10 cellular contexts compared by ENCODE assay signal in genomic region chr3:15634671-15635661, GRCh38. TPM values are rescaled to one million over a fixed set of nuclear protein-coding genes. Genes with fewer than 3 reads are reported as not detected.
DNase-seq lines count a peak whose midpoint lies in the region; ATAC-seq, FAIRE-seq and TF ChIP-seq lines count a peak whose summit lies in the region.
"Had no signal": no experiment of that assay in that cellular context is flagged by ENCODE, and none has a peak within 500 bp of the region (broad histone marks: within the 10 kb centered on the region; RNA-seq: fewer than 3 reads in every experiment).

No MANE protein-coding gene starts in this region.

- H3K9me3 Mint-ChIP-seq in H9 (no peaks in the 10 kb centered on the region), endodermal cell (no peaks in the 10 kb centered on the region)

- peaks cover 4 to 5% (median 4%) of the 10 kb centered on the region in 3 experiments; a peak in 4 of 7 replicates for H3K36me3 Mint-ChIP-seq in H9 (ENCODE audit: insufficient read depth in 1 of 3, low read depth in 3 of 3)
- H3K36me3 Mint-ChIP-seq in endodermal cell (ENCODE audit: low read depth), result peaks cover 7% of the 10 kb centered on the region

- H3K27me3 Mint-ChIP-seq in H9 (ENCODE audit: low read depth) (no peaks in the 10 kb centered on the region), endodermal cell (ENCODE audit: insufficient read depth) (no peaks in the 10 kb centered on the region)

- no peak overlapping the region for H3K56ac ChIP-seq in H9 (ENCODE audit: insufficient read length, low read depth, low read length)

- peak overlapping the region in 2 of 3 experiments; percentile 45 to 76; a peak in 2 of 7 replicates for H3K27ac Mint-ChIP-seq in H9
- no peak overlapping the region for H3K27ac Mint-ChIP-seq in endodermal cell

- H2BK12ac ChIP-seq in H9 (ENCODE audit: insufficient read length, low read depth, low read length), result no peak overlapping the region

- H2BK15ac ChIP-seq in H9 (ENCODE audit: low read depth, low read length), result no peak overlapping the region

- no peak overlapping the region for H2AK5ac ChIP-seq in H9 (ENCODE audit: insufficient read length, low read length)

- no peak for TF ChIP-seq RAD21 in K562 (CRISPR knock-in tag; conservative IDR thresholded peaks at IDR 0.05 in 1 of 2, IDR thresholded peaks at IDR 0.05 in 1 of 2)

- H3K9me3 ChIP-seq in H9 (ENCODE audit: control insufficient read depth, low read depth, low read length) (no peaks in the 10 kb centered on the region), K562 (replicated peaks; ENCODE audit: control insufficient read depth, insufficient read depth, low read depth, low read length) (no peaks in the 10 kb centered on the region), subcutaneous abdominal adipose tissue (ENCODE audit: control insufficient read depth in 5 of 5, low read length in 5 of 5) (no peaks in the 10 kb centered on the region), endodermal cell (ENCODE audit: control insufficient read depth, low read length) (no peaks in the 10 kb centered on the region)

- FAIRE-seq in K562 (lab: Jason Lieb, UNC), result no peak
- FAIRE-seq: GM18507 had no signal

- no peak for TF ChIP-seq EP300 in K562 (IDR thresholded peaks at IDR 0.05; ENCODE audit: low read length)

- no peak overlapping the region for H2BK5ac ChIP-seq in H9 (ENCODE audit: insufficient read length, low read length)

- no peak overlapping the region for H2AFZ ChIP-seq in H9 (ENCODE audit: low read length)
- H2AFZ ChIP-seq in K562 (ENCODE audit: low read depth, low read length), result no peak overlapping the region

- H3K4me1 Mint-ChIP-seq in H9 (peaks cover 64 to 70% of the 10 kb centered on the region in 2 experiments), endodermal cell (peaks cover 37% of the 10 kb centered on the region)

- no peak overlapping the region for H3K18ac ChIP-seq in H9 (ENCODE audit: insufficient read length, low read depth, low read length)

- no peak for ATAC-seq in K562

- no peak overlapping the region for H3K23ac ChIP-seq in H9 (ENCODE audit: insufficient read length, low read depth, low read length)

- no peaks in the 10 kb centered on the region for H3K23me2 ChIP-seq in H9 (ENCODE audit: insufficient read length, low read depth, low read length, poor library complexity, severe bottlenecking)

- H3K79me2 ChIP-seq in H9 (ENCODE audit: insufficient read depth, low read length) (no peaks in the 10 kb centered on the region), K562 (ENCODE audit: control insufficient read depth, insufficient read depth, low read length) (no peaks in the 10 kb centered on the region)

- in situ Hi-C loops in K562 (cut with MboI), result loop anchor here (25.0 kb wide), 1 partner anchor 902 kb away; no protein-coding TSS in a partner anchor

- H3K4me1 ChIP-seq in H9 (ENCODE audit: insufficient read depth, low read length), result peaks cover 21% of the 10 kb centered on the region
- peaks cover 3 to 9% of the 10 kb centered on the region in 2 experiments; a peak in 3 of 5 replicates for H3K4me1 ChIP-seq in K562 (replicated peaks in 1 of 2; ENCODE audit: control insufficient read depth in 2 of 2, insufficient read depth in 2 of 2, low read length in 2 of 2)
- H3K4me1 ChIP-seq in subcutaneous abdominal adipose tissue (ENCODE audit: control insufficient read depth in 5 of 5, insufficient read depth in 5 of 5, low read length in 5 of 5), result peaks cover 9 to 66% (median 50%) of the 10 kb centered on the region in 5 donors
- H3K4me1 ChIP-seq in endodermal cell (ENCODE audit: control insufficient read depth, insufficient read depth, low read length), result peaks cover 3% of the 10 kb centered on the region

- BruUV-seq in K562 (replicated peaks; lab: Mats Ljungman, UMichigan), result no TSS peak

- H3K9ac ChIP-seq in H9 (ENCODE audit: extremely low read depth, insufficient read length, low read length) (no peak overlapping the region), K562 (ENCODE audit: insufficient read depth in 1 of 2, low read depth in 2 of 2, low read length in 2 of 2) (no peak overlapping the region), subcutaneous abdominal adipose tissue (ENCODE audit: low read length in 5 of 5) (peak overlapping the region in 3 of 5 donors; percentile 6 to 41 (median 11)), endodermal cell (ENCODE audit: extremely low read depth, low read length, poor library complexity, severe bottlenecking) (no peak overlapping the region)

- no peak overlapping the region for H3K4me3 ChIP-seq in K562
- H3K4me3 ChIP-seq in subcutaneous abdominal adipose tissue (ENCODE audit: low read depth in 1 of 5, low read length in 5 of 5), result peak overlapping the region in 3 of 5 donors; percentile 2 to 29 (median 25)
- H3K4me3 ChIP-seq in endodermal cell (ENCODE audit: low read length), result no peak overlapping the region

- H3K4me3 Mint-ChIP-seq in H9 (no peak overlapping the region; a peak in 1 of 5 replicates), endodermal cell (no peak overlapping the region)

- H3K79me1 ChIP-seq in H9 (ENCODE audit: insufficient read depth, low read depth, low read length, poor library complexity, severe bottlenecking), result no peaks in the 10 kb centered on the region

- intact Hi-C loops in K562 (cut with micrococcal nuclease), result loop anchor here (10.0 kb wide), 3 partner anchors 340 to 910 kb away; partner anchors contain the start of gene CAPN7

- H3T11ph ChIP-seq in H9 (ENCODE audit: low read length), result no peak overlapping the region

- no peaks in the 10 kb centered on the region for H4K20me1 ChIP-seq in H9 (ENCODE audit: control insufficient read depth, insufficient read depth, insufficient read length)
- no peaks in the 10 kb centered on the region for H4K20me1 ChIP-seq in K562 (replicated peaks; ENCODE audit: control insufficient read depth, insufficient read depth, low read length)

- WGBS in H9 (ENCODE audit: extremely low coverage, insufficient read length, low lambda C conversion rate), result no CpG with 5 or more reads among the region's 15 CpGs
- 42% methylated on average over 15 of the region's 15 CpGs for WGBS in K562 (ENCODE audit: insufficient coverage, low coverage, missing lambda C conversion rate)
- WGBS in endodermal cell (ENCODE audit: insufficient coverage in 1 of 2, insufficient read length in 1 of 2), 2 experiments, result 95 to 97% methylated on average over 13 to 15 of the region's 15 CpGs

- TF ChIP-seq POLR2A in K562 (conservative IDR thresholded peaks at IDR 0.05), result no peak

- TF ChIP-seq CTCF in H9 (conservative IDR thresholded peaks at IDR 0.05) (no peak), K562 (IDR thresholded peaks at IDR 0.05 in 2 of 3, conservative IDR thresholded peaks at IDR 0.05 in 1 of 3; ENCODE audit: insufficient read depth in 2 of 3, low read depth in 1 of 3, low read length in 3 of 3) (no peak), endodermal cell (conservative IDR thresholded peaks at IDR 0.05) (no peak)

- no peak for DNase-seq in H9
- DNase-seq in K562 (ENCODE audit: extremely low read depth in 1 of 4, low spot score in 3 of 4), result no peak
- peak; percentile 83 for DNase-seq in left kidney (ENCODE audit: low read depth, low spot score)
- no peak for DNase-seq in DMS 273 (lab: John Stamatoyannopoulos, UW; ENCODE audit: unreplicated experiment)
- no peak for DNase-seq in endodermal cell
- DNase-seq in NCI-H446 (lab: John Stamatoyannopoulos, UW), result no peak
- no peak for DNase-seq in iPS-NIHi7 (ENCODE audit: extremely low spot score)
- DNase-seq: NCI-H1694 had no signal

- H3K14ac ChIP-seq in H9 (ENCODE audit: insufficient read depth, low read length), result no peak overlapping the region

- no peak overlapping the region for H2BK120ac ChIP-seq in H9 (ENCODE audit: low read depth, low read length, poor library complexity, severe bottlenecking)

- CTCF ChIA-PET in K562 (lab: Yijun Ruan, JAX; ENCODE audit: low intra/inter-chr PET ratio), result no interaction called here

- H3K36me3 ChIP-seq in K562 (ENCODE audit: control insufficient read depth, insufficient read depth, low read length) (no peaks in the 10 kb centered on the region), subcutaneous abdominal adipose tissue (ENCODE audit: control insufficient read depth in 5 of 5, insufficient read depth in 5 of 5, low read length in 5 of 5) (peaks cover 0 to 8% (median 0%) of the 10 kb centered on the region in 5 donors), endodermal cell (ENCODE audit: control insufficient read depth, insufficient read depth, low read length) (no peaks in the 10 kb centered on the region)

- H3K27me3 ChIP-seq in H9 (ENCODE audit: insufficient read depth, low read length) (no peaks in the 10 kb centered on the region), K562 (ENCODE audit: control insufficient read depth in 2 of 2, insufficient read depth in 2 of 2, low read length in 2 of 2) (peaks cover 0 to 15% of the 10 kb centered on the region in 2 experiments; a peak in 2 of 5 replicates), subcutaneous abdominal adipose tissue (ENCODE audit: control insufficient read depth in 5 of 5, insufficient read depth in 4 of 5, low read length in 5 of 5) (no peaks in the 10 kb centered on the region), endodermal cell (ENCODE audit: control insufficient read depth, insufficient read depth, low read length, poor library complexity, severe bottlenecking) (no peaks in the 10 kb centered on the region)

- no peak overlapping the region for H3K27ac ChIP-seq in H9 (ENCODE audit: insufficient read length, low read depth, low read length)
- no peak overlapping the region for H3K27ac ChIP-seq in K562 (ENCODE audit: extremely low read depth, low read depth, low read length)
- peak overlapping the region; percentile 88 for H3K27ac ChIP-seq in subcutaneous abdominal adipose tissue (ENCODE audit: low read depth, low read length)
- H3K27ac ChIP-seq in endodermal cell (ENCODE audit: low read depth, low read length), result no peak overlapping the region

- no peak overlapping the region for H4K91ac ChIP-seq in H9 (ENCODE audit: insufficient read length, low read depth, low read length)

- H3K4me2 ChIP-seq in H9 (ENCODE audit: insufficient read depth, insufficient read length, low read length), result no peak overlapping the region
- H3K4me2 ChIP-seq in K562 (ENCODE audit: insufficient read depth, low read length), result no peak overlapping the region

- no peak overlapping the region for H2BK20ac ChIP-seq in H9 (ENCODE audit: low read depth, low read length, poor library complexity, severe bottlenecking)

- H3K4ac ChIP-seq in H9 (ENCODE audit: low read depth, low read length), result no peak overlapping the region

- H4K8ac ChIP-seq in H9 (replicated peaks; ENCODE audit: insufficient read length, low read depth, low read length), result no peak overlapping the region

- H3K9me1 ChIP-seq in K562 (ENCODE audit: control insufficient read depth, insufficient read depth, low read length), result no peaks in the 10 kb centered on the region

- no peak overlapping the region for H4K5ac ChIP-seq in H9 (ENCODE audit: insufficient read length, low read depth, low read length)

- POLR2A ChIA-PET in K562 (lab: Yijun Ruan, JAX), result interaction anchor here (0.6 to 1.4 kb wide), 2 partner anchors 14 to 586 kb away, joined by 3 to 5 read pairs; no protein-coding TSS in a partner anchor

RNA-seq across cellular contexts. Expression of gene BTD, which starts 33.4 kb away (rescaled TPM):
- total RNA-seq in H9 (2021) (21.5 and 23.3 TPM in 2 replicates), K562 (2014; rRNA removed) (5.8 and 7.5 TPM in 2 replicates), K562 (2014; rRNA removed; fragmentation: Illumina TruSeq; extraction: Trizol) (7.0 and 8.4 TPM in 2 replicates), K562 (2015; rRNA removed; fragmentation: Illumina TruSeq; extraction: Trizol) (6.6 and 9.2 TPM in 2 replicates), K562 (2021) (7.5 and 8.5 TPM in 2 replicates), endodermal cell (10 to 100 TPM; 25.7 to 27.8 TPM)
- 15.1 and 17.2 TPM in 2 replicates for total RNA-seq in K562 (2011; cell fraction: chromatin; rRNA removed; ENCODE audit: low replicate concordance)
- 20.2 and 22.9 TPM in 2 replicates for total RNA-seq in K562 (2011; cell fraction: nucleolus; rRNA removed)
- total RNA-seq in K562 (2011; cell fraction: nucleoplasm; rRNA removed), result 28.9 and 36.2 TPM in 2 replicates
- polyA plus RNA-seq in K562 (2011; rRNA removed) (18.0 and 18.5 TPM in 2 replicates), K562 (2014; fragmentation: Illumina TruSeq; extraction: Trizol) (9.1 and 10.7 TPM in 2 replicates), K562 (2014; fragmentation: Nextera tagmentation; extraction: Ambion mirVana) (10 to 100 TPM; 24.3 to 26.2 TPM), K562 (2014; rRNA removed) (10.6 and 11.2 TPM in 2 replicates)
- polyA plus RNA-seq in K562 (2011; cell fraction: cytosol; rRNA removed), result 16.8 and 20.5 TPM in 2 replicates
- 10.3 and 13.8 TPM in 2 replicates for polyA plus RNA-seq in K562 (2011; cell fraction: nucleus; rRNA removed)
- 10.7 and 12.9 TPM in 2 replicates for polyA plus RNA-seq in K562 (2012)
- polyA minus RNA-seq in K562 (2011; rRNA and poly(A)+ RNA removed), result 12.0 and 15.3 TPM in 2 replicates
- polyA minus RNA-seq in K562 (2011; cell fraction: cytosol; rRNA and poly(A)+ RNA removed), result 3.9 and 5.2 TPM in 2 replicates
- 5.9 and 14.4 TPM in 2 replicates for polyA minus RNA-seq in K562 (2011; cell fraction: nucleus; rRNA and poly(A)+ RNA removed)
- polyA plus RNA-seq in endodermal cell (2013, experiment 1 of 2), result 17.7 TPM
- 13.5 TPM for polyA plus RNA-seq in endodermal cell (2013, experiment 2 of 2)

RNA-seq across cellular contexts. Expression of gene HACL1, which starts 33.6 kb away (rescaled TPM):
- 48.9 and 52.6 TPM in 2 replicates for total RNA-seq in H9 (2021)
- total RNA-seq in K562 (2011; cell fraction: chromatin; rRNA removed; ENCODE audit: low replicate concordance), result 68.2 and 88.4 TPM in 2 replicates
- 62.5 and 76.5 TPM in 2 replicates for total RNA-seq in K562 (2011; cell fraction: nucleolus; rRNA removed)
- 64.9 and 74.0 TPM in 2 replicates for total RNA-seq in K562 (2011; cell fraction: nucleoplasm; rRNA removed)
- 18.6 and 18.9 TPM in 2 replicates for total RNA-seq in K562 (2014; rRNA removed)
- total RNA-seq in K562 (2014; rRNA removed; fragmentation: Illumina TruSeq; extraction: Trizol), result 30.5 and 33.8 TPM in 2 replicates
- 19.0 and 23.0 TPM in 2 replicates for total RNA-seq in K562 (2015; rRNA removed; fragmentation: Illumina TruSeq; extraction: Trizol)
- 29.1 and 31.5 TPM in 2 replicates for total RNA-seq in K562 (2021)
- polyA plus RNA-seq in K562 (2011; rRNA removed), result 43.1 and 61.5 TPM in 2 replicates
- polyA plus RNA-seq in K562 (2011; cell fraction: cytosol; rRNA removed), result 25.6 and 31.1 TPM in 2 replicates
- polyA plus RNA-seq in K562 (2011; cell fraction: nucleus; rRNA removed), result 52.7 and 69.1 TPM in 2 replicates
- polyA plus RNA-seq in K562 (2012), result 33.6 and 43.7 TPM in 2 replicates
- 22.8 and 25.1 TPM in 2 replicates for polyA plus RNA-seq in K562 (2014; fragmentation: Illumina TruSeq; extraction: Trizol)
- polyA plus RNA-seq in K562 (2014; fragmentation: Nextera tagmentation; extraction: Ambion mirVana), result 10 to 100 TPM; 39.0 to 54.7 TPM
- polyA plus RNA-seq in K562 (2014; rRNA removed), result 19.0 and 23.5 TPM in 2 replicates
- polyA minus RNA-seq in K562 (2011; rRNA and poly(A)+ RNA removed), result 83.3 and 83.9 TPM in 2 replicates
- 17.1 and 26.1 TPM in 2 replicates for polyA minus RNA-seq in K562 (2011; cell fraction: cytosol; rRNA and poly(A)+ RNA removed)
- polyA minus RNA-seq in K562 (2011; cell fraction: nucleus; rRNA and poly(A)+ RNA removed), result 39.2 and 45.1 TPM in 2 replicates
- 10 to 100 TPM; 39.4 to 41.8 TPM for total RNA-seq in endodermal cell
- 24.6 TPM for polyA plus RNA-seq in endodermal cell (2013, experiment 1 of 2)
- 23.7 TPM for polyA plus RNA-seq in endodermal cell (2013, experiment 2 of 2)

Comparison
In these comparisons a context has a peak if more than half of its experiments do, and no peak if none do; other contexts are left out.
1. H3K9ac ChIP-seq: peak in subcutaneous abdominal adipose tissue (3 of 5); none in H9 (single experiment), K562 (0 of 2) and endodermal cell (single experiment).
2. H3K4me3 ChIP-seq: peak in subcutaneous abdominal adipose tissue (3 of 5); none in K562 (single experiment) and endodermal cell (single experiment).